ENCODE assay signal across 27 cellular contexts in the genomic region with DNA sequence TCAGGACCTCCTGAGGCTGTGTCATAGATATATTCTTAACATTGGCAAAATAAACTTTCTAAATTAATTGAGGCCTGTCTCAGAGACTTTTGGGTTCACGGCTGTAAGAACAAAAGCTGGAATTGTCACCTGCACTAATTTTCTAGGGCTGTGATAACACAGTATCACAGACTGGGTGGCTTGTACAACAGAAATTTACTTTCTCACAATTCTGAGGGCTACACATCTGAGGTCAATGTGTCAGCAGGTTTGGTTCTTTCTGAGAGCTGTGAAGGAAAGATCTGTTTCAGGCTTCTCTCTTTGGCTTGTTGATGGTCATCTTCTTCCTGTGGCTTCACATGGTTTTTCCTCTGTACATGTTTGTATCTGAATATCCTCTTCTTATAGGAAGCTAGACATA.
"Had no signal": no experiment of that assay in that cellular context is flagged by ENCODE, and none has a peak within 500 bp of the region (broad histone marks: within the 10 kb centered on the region; RNA-seq: fewer than 3 reads in every experiment).

No MANE protein-coding gene starts in this region.

- H3K27ac ChIP-seq: stomach, suprapubic skin, testis, thoracic aorta, thyroid gland, tibial artery, tibial nerve, transverse colon, upper lobe of left lung, upper lobe of right lung, uterus, vagina had no signal

- H3K4me3 Mint-ChIP-seq: stimulated activated effector memory CD8-positive, alpha-beta T cell treated with anti-CD3 and anti-CD28 coated beads, Interleukin-12 subunit alpha, Interleukin-12 subunit beta, amount 100 ng/mL, for 72 hours; stimulated activated memory B cell treated with anti-CD40 and anti-IgM and Interleukin-4, amounts not matched to agents 10 μg/mL and 1 μg/mL and 100 μg/mL, for 72 hours; stimulated activated naive B cell treated with anti-CD40 and anti-IgM and Interleukin-4, amounts not matched to agents 10 μg/mL and 1 μg/mL and 100 μg/mL, for 72 hours; stimulated activated naive CD8-positive, alpha-beta T cell treated with anti-CD3 and anti-CD28 coated beads, Interleukin-15, amount 100 ng/mL, for 72 hours; stimulated activated naive CD8-positive, alpha-beta T cell treated with anti-CD3 and anti-CD28 coated beads, Interleukin-15, Interleukin-2, amounts not matched to agents 100 ng/mL and 50 ng/mL, for 24 hours; type B pancreatic cell had no signal

- H3K36me3 Mint-ChIP-seq: stimulated activated effector memory CD8-positive, alpha-beta T cell treated with anti-CD3 and anti-CD28 coated beads, Interleukin-12 subunit alpha, Interleukin-12 subunit beta, amount 100 ng/mL, for 72 hours; stimulated activated memory B cell treated with anti-CD40 and anti-IgM and Interleukin-4, amounts not matched to agents 10 μg/mL and 1 μg/mL and 100 μg/mL, for 72 hours; stimulated activated naive B cell treated with anti-CD40 and anti-IgM and Interleukin-4, amounts not matched to agents 10 μg/mL and 1 μg/mL and 100 μg/mL, for 72 hours; type B pancreatic cell had no signal

- ATAC-seq: stimulated activated effector memory CD8-positive, alpha-beta T cell treated with anti-CD3 and anti-CD28 coated beads, Interleukin-12 subunit alpha, Interleukin-12 subunit beta, amount 100 ng/mL, for 72 hours; stimulated activated memory B cell treated with anti-CD40 and anti-IgM and Interleukin-4, amounts not matched to agents 10 μg/mL and 1 μg/mL and 100 μg/mL, for 72 hours; stimulated activated naive B cell treated with anti-CD40 and anti-IgM and Interleukin-4, amounts not matched to agents 10 μg/mL and 1 μg/mL and 100 μg/mL, for 72 hours; stimulated activated naive CD8-positive, alpha-beta T cell treated with anti-CD3 and anti-CD28 coated beads, Interleukin-15, amount 100 ng/mL, for 72 hours; stimulated activated naive CD8-positive, alpha-beta T cell treated with anti-CD3 and anti-CD28 coated beads, Interleukin-15, Interleukin-2, amounts not matched to agents 100 U/mL and 50 U/mL, for 24 hours; upper lobe of right lung had no signal

- H3K9me3 ChIP-seq: testis, thoracic aorta, thyroid gland, tibial artery, transverse colon, upper lobe of left lung, upper lobe of right lung, uterus, vagina had no signal

- H3K4me3 ChIP-seq: stomach, suprapubic skin, testis, thoracic aorta, thyroid gland, tibial artery, tibial nerve, transverse colon, upper lobe of left lung, upper lobe of right lung, uterus, vagina had no signal

- H3K27ac Mint-ChIP-seq: stimulated activated effector memory CD8-positive, alpha-beta T cell treated with anti-CD3 and anti-CD28 coated beads, Interleukin-12 subunit alpha, Interleukin-12 subunit beta, amount 100 ng/mL, for 72 hours; stimulated activated memory B cell treated with anti-CD40 and anti-IgM and Interleukin-4, amounts not matched to agents 10 μg/mL and 1 μg/mL and 100 μg/mL, for 72 hours; stimulated activated naive B cell treated with anti-CD40 and anti-IgM and Interleukin-4, amounts not matched to agents 10 μg/mL and 1 μg/mL and 100 μg/mL, for 72 hours; stimulated activated naive CD8-positive, alpha-beta T cell treated with anti-CD3 and anti-CD28 coated beads, Interleukin-15, amount 100 ng/mL, for 72 hours; stimulated activated naive CD8-positive, alpha-beta T cell treated with anti-CD3 and anti-CD28 coated beads, Interleukin-15, Interleukin-2, amounts not matched to agents 100 ng/mL and 50 ng/mL, for 24 hours; type B pancreatic cell had no signal

- H3K27me3 Mint-ChIP-seq: type B pancreatic cell had no signal

- H3K9me3 Mint-ChIP-seq: stimulated activated effector memory CD8-positive, alpha-beta T cell treated with anti-CD3 and anti-CD28 coated beads, Interleukin-12 subunit alpha, Interleukin-12 subunit beta, amount 100 ng/mL, for 72 hours; stimulated activated memory B cell treated with anti-CD40 and anti-IgM and Interleukin-4, amounts not matched to agents 10 μg/mL and 1 μg/mL and 100 μg/mL, for 72 hours; stimulated activated naive B cell treated with anti-CD40 and anti-IgM and Interleukin-4, amounts not matched to agents 10 μg/mL and 1 μg/mL and 100 μg/mL, for 72 hours; stimulated activated naive CD8-positive, alpha-beta T cell treated with anti-CD3 and anti-CD28 coated beads, Interleukin-15, amount 100 ng/mL, for 72 hours; stimulated activated naive CD8-positive, alpha-beta T cell treated with anti-CD3 and anti-CD28 coated beads, Interleukin-15, Interleukin-2, amounts not matched to agents 100 ng/mL and 50 ng/mL, for 24 hours; type B pancreatic cell had no signal

- H3K36me3 ChIP-seq: stomach, suprapubic skin, thoracic aorta, thyroid gland, tibial artery, tibial nerve, transverse colon, upper lobe of left lung, upper lobe of right lung, uterus, vagina had no signal

- H3K27me3 ChIP-seq: stomach, suprapubic skin, testis, thyroid gland, tibial artery, tibial nerve, transverse colon, upper lobe of left lung, upper lobe of right lung, uterus, vagina had no signal

- DNase-seq: stimulated activated CD4-positive, alpha-beta T cell treated with anti-CD3 and anti-CD28 coated beads, Interleukin-2, amount 100 ng/mL, for 48 hours; stimulated activated CD4-positive, alpha-beta T cell treated with anti-CD3 and anti-CD28 coated beads, Interleukin-4, amount 100 ng/mL, for 1 hour; stimulated activated CD4-positive, alpha-beta T cell treated with anti-CD3 and anti-CD28 coated beads, Interleukin-4, amount 100 ng/mL, for 24 hours; stimulated activated CD4-positive, alpha-beta T cell treated with anti-CD3 and anti-CD28 coated beads, Interleukin-4, amount 100 ng/mL, for 4 hours; stimulated activated CD8-positive, alpha-beta memory T cell treated with anti-CD3 and anti-CD28 coated beads, Interleukin-4, amount 100 ng/mL, for 48 hours; stimulated activated naive B cell treated with anti-CD40 and anti-IgM and Interleukin-4, amounts not matched to agents 10 μg/mL and 1 μg/mL and 100 μg/mL, for 72 hours; stimulated activated naive CD4-positive, alpha-beta T cell; stimulated activated naive CD4-positive, alpha-beta T cell treated with Interleukin-2 at 50 U/mL for 16 hours; stimulated activated naive CD8-positive, alpha-beta T cell treated with anti-CD3 and anti-CD28 coated beads, Interleukin-15, amount 100 ng/mL, for 72 hours; stimulated activated naive CD8-positive, alpha-beta T cell treated with anti-CD3 and anti-CD28 coated beads, Interleukin-15, Interleukin-2, amounts not matched to agents 100 U/mL and 50 U/mL, for 24 hours; stomach; substantia nigra; testis; thyroid gland; tibial artery; transverse colon; upper lobe of left lung; upper lobe of right lung; uterus had no signal

- H3K4me1 Mint-ChIP-seq: stimulated activated effector memory CD8-positive, alpha-beta T cell treated with anti-CD3 and anti-CD28 coated beads, Interleukin-12 subunit alpha, Interleukin-12 subunit beta, amount 100 ng/mL, for 72 hours; stimulated activated memory B cell treated with anti-CD40 and anti-IgM and Interleukin-4, amounts not matched to agents 10 μg/mL and 1 μg/mL and 100 μg/mL, for 72 hours; stimulated activated naive B cell treated with anti-CD40 and anti-IgM and Interleukin-4, amounts not matched to agents 10 μg/mL and 1 μg/mL and 100 μg/mL, for 72 hours; stimulated activated naive CD8-positive, alpha-beta T cell treated with anti-CD3 and anti-CD28 coated beads, Interleukin-15, amount 100 ng/mL, for 72 hours had no signal

- H3K4me1 ChIP-seq: stomach, suprapubic skin, testis, thyroid gland, tibial artery, tibial nerve, transverse colon, upper lobe of left lung, upper lobe of right lung, uterus, vagina had no signal
